Comparison of ENCODE assay signal across 35 cellular contexts in the genomic region with DNA sequence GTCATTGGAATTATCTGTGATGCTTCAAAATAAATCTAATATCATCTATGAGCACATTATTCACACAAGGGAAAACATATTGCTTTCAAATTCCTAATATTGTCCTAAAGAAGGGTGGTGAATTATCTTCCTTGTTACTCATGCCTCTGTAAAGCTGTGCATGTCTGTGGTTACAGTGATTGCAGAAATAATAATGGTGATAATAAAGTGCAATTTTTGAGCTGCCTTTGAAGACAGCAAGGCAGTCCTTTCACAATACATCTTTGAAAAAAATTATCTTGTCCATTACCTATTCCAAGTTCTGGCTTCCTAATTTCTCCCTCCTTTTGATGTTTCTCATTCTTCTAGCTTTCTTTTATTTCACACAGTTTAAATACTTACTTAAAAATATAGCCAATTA.
"Had no signal": no experiment of that assay in that cellular context is flagged by ENCODE, and none has a peak within 500 bp of the region (broad histone marks: within the 10 kb centered on the region; RNA-seq: fewer than 3 reads in every experiment).

No MANE protein-coding gene starts in this region.

- H3K4me3 ChIP-seq: MG63 had no signal

- H3K9me3 ChIP-seq: MG63 had no signal

- H3K36me3 ChIP-seq: MG63 had no signal

- DNase-seq: Karpas-422, Kasumi-1, MG63, MM.1S, MV-4-11, NCI-H1048, NCI-H1092, NCI-H1092 treated with DMSO at 0.1 percent for 48 hours, NCI-H1105, NCI-H1105 treated with DMSO at 0.1 percent for 48 hours, NCI-H1417, NCI-H1417 treated with DMSO at 0.1 percent for 48 hours, NCI-H1436, NCI-H1436 treated with DMSO at 0.1 percent for 48 hours, NCI-H146, NCI-H1694, NCI-H1694 treated with DMSO at 0.1 percent for 48 hours, NCI-H187, NCI-H187 treated with DMSO at 0.1 percent for 48 hours, NCI-H1930, NCI-H2029, NCI-H2029 treated with DMSO at 0.1 percent for 48 hours, NCI-H2081, NCI-H2081 treated with DMSO at 0.1 percent for 48 hours, NCI-H2107, NCI-H2171, NCI-H2171 treated with DMSO at 0.1 percent for 48 hours, NCI-H2227 treated with DMSO at 0.1 percent for 48 hours, NCI-H226, NCI-H345, NCI-H446, NCI-H446 treated with DMSO at 0.1 percent for 48 hours, NCI-H510A, NCI-H510A treated with DMSO at 0.1 percent for 48 hours, NCI-H524 had no signal

- H3K27me3 ChIP-seq: MG63 had no signal
